Comparison of ENCODE assay signal across 13 cellular contexts in the genomic region with DNA sequence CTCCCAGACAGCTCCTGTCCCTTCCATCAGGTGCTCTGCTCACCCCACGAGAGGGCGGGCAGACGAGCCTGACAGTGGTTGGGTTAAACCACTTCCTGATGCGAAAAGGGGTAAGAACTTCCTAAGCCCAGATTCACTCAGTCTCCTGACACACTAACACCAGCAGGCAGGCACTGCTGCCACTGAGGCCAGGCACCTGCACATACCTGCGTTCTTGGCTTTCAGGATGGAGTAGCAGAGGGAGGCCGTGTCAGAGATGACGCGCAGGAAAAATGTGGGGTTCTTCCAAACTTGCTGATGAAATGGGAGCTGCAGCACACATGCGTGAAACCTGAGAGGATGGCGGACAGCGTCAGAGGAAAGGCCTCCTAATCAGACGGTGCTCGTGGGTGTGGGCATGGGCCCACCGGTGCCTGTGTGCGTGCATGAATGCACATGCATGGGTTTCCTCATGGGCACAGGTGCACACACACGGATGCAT. TPM values are rescaled to one million over a fixed set of nuclear protein-coding genes. Genes with fewer than 3 reads are reported as not detected.
DNase-seq lines count a peak whose midpoint lies in the region; ATAC-seq lines count a peak whose summit lies in the region.
"Had no signal": no experiment of that assay in that cellular context is flagged by ENCODE, and none has a peak within 500 bp of the region (broad histone marks: within the 10 kb centered on the region; RNA-seq: fewer than 3 reads in every experiment).

No MANE protein-coding gene starts in this region.

- no peaks in the 10 kb centered on the region for H3K27me3 Mint-ChIP-seq in activated CD4-positive, alpha-beta T cell treated with anti-CD3 and anti-CD28 coated beads, Interleukin-2, amount 10 ng/mL, durations not matched to agents 24 days and 14 days

- peaks cover 16% of the 10 kb centered on the region for H3K4me1 Mint-ChIP-seq in activated CD4-positive, alpha-beta T cell treated with anti-CD3 and anti-CD28 coated beads, Interleukin-2, amount 10 ng/mL, durations not matched to agents 24 days and 14 days
- H3K4me1 Mint-ChIP-seq: neural progenitor cell had no signal

- no peaks in the 10 kb centered on the region for H3K36me3 Mint-ChIP-seq in activated CD4-positive, alpha-beta T cell treated with anti-CD3 and anti-CD28 coated beads, Interleukin-2, amount 10 ng/mL, durations not matched to agents 24 days and 14 days (ENCODE audit: low read depth)
- H3K36me3 Mint-ChIP-seq: neural progenitor cell had no signal

- peak overlapping the region; percentile 3 for H3K27ac Mint-ChIP-seq in activated CD4-positive, alpha-beta T cell treated with anti-CD3 and anti-CD28 coated beads, Interleukin-2, amount 10 ng/mL, durations not matched to agents 24 days and 14 days
- H3K27ac Mint-ChIP-seq: neural progenitor cell had no signal

- H3K4me3 Mint-ChIP-seq in activated CD4-positive, alpha-beta T cell treated with anti-CD3 and anti-CD28 coated beads, Interleukin-2, amount 10 ng/mL, durations not matched to agents 24 days and 14 days = peak overlapping the region; percentile 58
- H3K4me3 Mint-ChIP-seq: neural progenitor cell had no signal

- H3K9me3 Mint-ChIP-seq in activated CD4-positive, alpha-beta T cell treated with anti-CD3 and anti-CD28 coated beads, Interleukin-2, amount 10 ng/mL, durations not matched to agents 24 days and 14 days = no peaks in the 10 kb centered on the region
- H3K9me3 Mint-ChIP-seq: neural progenitor cell had no signal

- intact Hi-C loops in activated CD4-positive, alpha-beta T cell treated with anti-CD3 and anti-CD28 coated beads, Interleukin-2, amount 10 ng/mL, durations not matched to agents 24 days and 14 days (cut with micrococcal nuclease) = no loop called here
- intact Hi-C loops in sciatic nerve (cut with DNase I) = no loop called here

- ATAC-seq in sciatic nerve = no peak

- DNase-seq in LHCN-M2 (ENCODE audit: low read depth) (peak; percentile 26), NCI-H446 (lab: John Stamatoyannopoulos, UW) (no peak), HuH-7 (ENCODE audit: low spot score) (no peak), sciatic nerve (ENCODE audit: low spot score) (no peak)
- peak; percentile 86 for DNase-seq in activated CD4-positive, alpha-beta T cell treated with anti-CD3 and anti-CD28 coated beads, Interleukin-2, amount 10 ng/mL, durations not matched to agents 24 days and 14 days
- DNase-seq in activated naive CD4-positive, alpha-beta T cell treated with anti-CD3 and anti-CD28 coated beads, Interleukin-2, amount 50 U/mL, for 16 hours = peak; percentile 42
- peak; percentile 10 to 24 (median 11) for DNase-seq in stimulated activated CD4-positive, alpha-beta T cell treated with anti-CD3 and anti-CD28 coated beads, TNF-alpha, amount 100 ng/mL, for 1 hour (ENCODE audit: low read depth in 3 of 3, low spot score in 1 of 3)
- DNase-seq: caudate nucleus, DMS53, kidney glomerular epithelial cell had no signal

RNA-seq across cellular contexts. Expression of a gene that starts 29.9 kb away (rescaled TPM):
- total RNA-seq in LHCN-M2 (2014; rRNA removed) = not detected in 2 replicates
- not detected for polyA plus RNA-seq in LHCN-M2 (2012)
- total RNA-seq in activated CD4-positive, alpha-beta T cell treated with anti-CD3 and anti-CD28 coated beads, Interleukin-2, amount 10 ng/mL, durations not matched to agents 24 days and 14 days = not detected in 2 replicates
- not detected for total RNA-seq in sciatic nerve
- total RNA-seq: fibroblast of lung, ureter had no signal
- polyA plus RNA-seq: fibroblast of lung had no signal

RNA-seq across cellular contexts. Expression of a gene that starts 39.7 kb away (rescaled TPM):
- total RNA-seq in LHCN-M2 (2014; rRNA removed) = 173 and 177 TPM in 2 replicates
- polyA plus RNA-seq in LHCN-M2 (2012) = 205 TPM
- 10.1 and 16.8 TPM in 2 replicates for total RNA-seq in activated CD4-positive, alpha-beta T cell treated with anti-CD3 and anti-CD28 coated beads, Interleukin-2, amount 10 ng/mL, durations not matched to agents 24 days and 14 days
- 0.85 TPM for total RNA-seq in sciatic nerve
- total RNA-seq: fibroblast of lung, ureter had no signal
- polyA plus RNA-seq: fibroblast of lung had no signal

RNA-seq across cellular contexts. Expression of a gene that starts 53.7 kb away (rescaled TPM):
- total RNA-seq in LHCN-M2 (2014; rRNA removed) (not detected in 2 replicates), sciatic nerve (0.09 TPM)
- polyA plus RNA-seq in LHCN-M2 (2012) = not detected
- not detected in 2 replicates for total RNA-seq in activated CD4-positive, alpha-beta T cell treated with anti-CD3 and anti-CD28 coated beads, Interleukin-2, amount 10 ng/mL, durations not matched to agents 24 days and 14 days
- total RNA-seq: fibroblast of lung, ureter had no signal
- polyA plus RNA-seq: fibroblast of lung had no signal

Comparison
In these comparisons a context has a peak if more than half of its experiments do, and no peak if none do; other contexts are left out.
1. DNase-seq: peak in LHCN-M2 (single experiment), activated CD4-positive, alpha-beta T cell treated with anti-CD3 and anti-CD28 coated beads, Interleukin-2, amount 10 ng/mL, durations not matched to agents 24 days and 14 days (single experiment), activated naive CD4-positive, alpha-beta T cell treated with anti-CD3 and anti-CD28 coated beads, Interleukin-2, amount 50 U/mL, for 16 hours (single experiment) and stimulated activated CD4-positive, alpha-beta T cell treated with anti-CD3 and anti-CD28 coated beads, TNF-alpha, amount 100 ng/mL, for 1 hour (3 of 3); none in NCI-H446 (0 of 2), HuH-7 (single experiment) and sciatic nerve (single experiment).